23 cellular contexts compared by ENCODE assay signal in genomic region chr10:43066481-43066880, GRCh38. TPM values are rescaled to one million over a fixed set of nuclear protein-coding genes. Genes with fewer than 3 reads are reported as not detected.
DNase-seq lines count a peak whose midpoint lies in the region; ATAC-seq and TF ChIP-seq lines count a peak whose summit lies in the region.
"Had no signal": no experiment of that assay in that cellular context is flagged by ENCODE, and none has a peak within 500 bp of the region (broad histone marks: within the 10 kb centered on the region; RNA-seq: fewer than 3 reads in every experiment).

No MANE protein-coding gene starts in this region.

- no peak overlapping the region for H3K4ac ChIP-seq in neuronal stem cell (ENCODE audit: low read length)

- peaks cover 14% of the 10 kb centered on the region for H3K27me3 Mint-ChIP-seq in chondrocyte (ENCODE audit: low read depth)
- H3K27me3 Mint-ChIP-seq: CD4-positive, alpha-beta T cell had no signal

- peak overlapping the region; percentile 24 for H4K8ac ChIP-seq in neuronal stem cell (ENCODE audit: low read depth, low read length)

- DNase-seq in Right ventricle myocardium superior: peak; percentile 29
- DNase-seq in left ventricle myocardium inferior: no peak
- peak; percentile 29 for DNase-seq in chondrocyte (ENCODE audit: low spot score)
- DNase-seq in neuronal stem cell (ENCODE audit: low spot score): no peak
- DNase-seq in NCI-H446 treated with DMSO at 0.1 percent for 48 hours (lab: John Stamatoyannopoulos, UW): no peak
- DNase-seq: ACHN; AML-193; CD4-positive, alpha-beta T cell; CD8-positive, alpha-beta memory T cell; DMS 273 treated with DMSO at 0.1 percent for 48 hours; DMS79; EL; GDM1; H9 had no signal

- H3K23ac ChIP-seq in neuronal stem cell (ENCODE audit: low read depth, low read length, poor library complexity): peak overlapping the region; percentile 70

- no CpG with 5 or more reads among the region's 3 CpGs for WGBS in neuronal stem cell (ENCODE audit: extremely low coverage in 2 of 2, insufficient read length in 2 of 2, insufficient replicate concordance in 1 of 2), 2 donors

- no peak overlapping the region for H3K27ac Mint-ChIP-seq in chondrocyte (ENCODE audit: unreplicated experiment)
- H3K27ac Mint-ChIP-seq: CD14-positive monocyte; CD4-positive, alpha-beta T cell; GM23338; H9 had no signal

- no peak overlapping the region for H4K91ac ChIP-seq in neuronal stem cell (ENCODE audit: low read depth, low read length, poor library complexity)

- H3K9ac ChIP-seq in neuronal stem cell (ENCODE audit: low read depth, low read length, poor library complexity): peak overlapping the region; percentile 54
- H3K9ac ChIP-seq: BLaER1 treated with 17β-estradiol and CSF1 and Interleukin-3, amounts not matched to agents 10 nM and 100 nM had no signal

- H3K9me3 Mint-ChIP-seq in chondrocyte (ENCODE audit: low read depth): no peaks in the 10 kb centered on the region
- H3K9me3 Mint-ChIP-seq: CD14-positive monocyte; CD4-positive, alpha-beta T cell; CD8-positive, alpha-beta memory T cell; GM23338; H9 had no signal

- peak overlapping the region; percentile 78 for H2AK5ac ChIP-seq in neuronal stem cell (ENCODE audit: low read depth, low read length)

- no peaks in the 10 kb centered on the region for H3K36me3 Mint-ChIP-seq in chondrocyte (ENCODE audit: low read depth)
- H3K36me3 Mint-ChIP-seq: CD14-positive monocyte; CD8-positive, alpha-beta memory T cell had no signal

- peaks cover 10% of the 10 kb centered on the region for H3K4me1 ChIP-seq in left ventricle myocardium inferior
- H3K4me1 ChIP-seq in neuronal stem cell (ENCODE audit: control insufficient read depth in 2 of 2, insufficient read depth in 1 of 2, low read depth in 1 of 2, low read length in 2 of 2): peaks cover 0 to 9% of the 10 kb centered on the region in 2 donors
- H3K4me1 ChIP-seq: A549 had no signal

- intact Hi-C loops in Right ventricle myocardium superior (cut with DNase I): no loop called here
- intact Hi-C loops in left ventricle myocardium inferior (cut with micrococcal nuclease): no loop called here

- H3K4me3 Mint-ChIP-seq in chondrocyte (ENCODE audit: unreplicated experiment): no peak overlapping the region
- H3K4me3 Mint-ChIP-seq: CD14-positive monocyte; CD4-positive, alpha-beta T cell; CD8-positive, alpha-beta memory T cell; GM23338; H9 had no signal

- no peak overlapping the region for H3K4me2 ChIP-seq in neuronal stem cell (ENCODE audit: insufficient read depth, low read length, poor library complexity, severe bottlenecking)
- H3K4me2 ChIP-seq: A549; BLaER1 treated with 17β-estradiol and CSF1 and Interleukin-3, amounts not matched to agents 10 nM and 100 nM; GM23338 had no signal

- H2BK5ac ChIP-seq in neuronal stem cell (ENCODE audit: low read length): peak overlapping the region; percentile 11

- peak overlapping the region; percentile 60 for H2BK15ac ChIP-seq in neuronal stem cell (ENCODE audit: low read length)

- H3K4me1 Mint-ChIP-seq in chondrocyte (ENCODE audit: low read depth): no peaks in the 10 kb centered on the region
- H3K4me1 Mint-ChIP-seq: CD14-positive monocyte; CD8-positive, alpha-beta memory T cell had no signal

- TF ChIP-seq CTCF in left ventricle myocardium inferior (IDR thresholded peaks at IDR 0.05; ENCODE audit: borderline replicate concordance) (no peak), chondrocyte (IDR thresholded peaks at IDR 0.05) (no peak)

- ATAC-seq in Right ventricle myocardium superior (ENCODE audit: poor library complexity): no peak
- ATAC-seq in GM19463 (IDR thresholded peaks at IDR 0.05; ENCODE audit: unreplicated experiment): no peak
- ATAC-seq: A549, GM12878, GM23338, HCT116 had no signal

- H3K18ac ChIP-seq in neuronal stem cell (ENCODE audit: low read length): peak overlapping the region; percentile 74

- no peaks in the 10 kb centered on the region for H3K79me1 ChIP-seq in neuronal stem cell (ENCODE audit: low read depth, low read length)

- H3K36me3 ChIP-seq in left ventricle myocardium inferior (no peaks in the 10 kb centered on the region), neuronal stem cell (replicated peaks in 1 of 2; ENCODE audit: control insufficient read depth in 2 of 2, insufficient read depth in 2 of 2, low read length in 2 of 2) (no peaks in the 10 kb centered on the region)
- H3K36me3 ChIP-seq: BE2C; BLaER1 treated with 17β-estradiol and CSF1 and Interleukin-3, amounts not matched to agents 10 nM and 100 nM had no signal

- no peaks in the 10 kb centered on the region for H3K9me3 ChIP-seq in left ventricle myocardium inferior (replicated peaks)
- H3K9me3 ChIP-seq in neuronal stem cell (replicated peaks in 1 of 2; ENCODE audit: control insufficient read depth in 2 of 2, insufficient read depth in 1 of 2, low read depth in 1 of 2, low read length in 2 of 2): no peaks in the 10 kb centered on the region
- H3K9me3 ChIP-seq: A549; BE2C; BLaER1 treated with 17β-estradiol and CSF1 and Interleukin-3, amounts not matched to agents 10 nM and 100 nM had no signal

- no peak overlapping the region for H2BK12ac ChIP-seq in neuronal stem cell (ENCODE audit: low read length)

- no peak overlapping the region for H2BK120ac ChIP-seq in neuronal stem cell (ENCODE audit: low read depth, low read length)

- no peak overlapping the region for H2AFZ ChIP-seq in neuronal stem cell (ENCODE audit: low read length)
- H2AFZ ChIP-seq: GM23338 had no signal

- no peak overlapping the region for H3K14ac ChIP-seq in neuronal stem cell (ENCODE audit: low read length)

- H3K4me3 ChIP-seq in left ventricle myocardium inferior (no peak overlapping the region), neuronal stem cell (ENCODE audit: low read length in 2 of 2) (no peak overlapping the region)
- H3K4me3 ChIP-seq: A549; BLaER1 treated with 17β-estradiol and CSF1 and Interleukin-3, amounts not matched to agents 10 nM and 100 nM; GM12878; GM23338 had no signal

- H3K27me3 ChIP-seq in left ventricle myocardium inferior (ENCODE audit: low read depth) (peaks cover 5% of the 10 kb centered on the region), neuronal stem cell (ENCODE audit: control insufficient read depth in 3 of 3, insufficient read depth in 3 of 3, low read depth in 1 of 3, low read length in 3 of 3) (peaks cover 0 to 17% (median 0%) of the 10 kb centered on the region in 3 experiments)
- H3K27me3 ChIP-seq: BE2C; BLaER1 treated with 17β-estradiol and CSF1 and Interleukin-3, amounts not matched to agents 10 nM and 100 nM had no signal

- no peak overlapping the region for H3K27ac ChIP-seq in left ventricle myocardium inferior (replicated peaks)
- no peak overlapping the region for H3K27ac ChIP-seq in neuronal stem cell (replicated peaks; ENCODE audit: low read length)
- H3K27ac ChIP-seq: 22Rv1; A549; BLaER1 treated with 17β-estradiol and CSF1 and Interleukin-3, amounts not matched to agents 10 nM and 100 nM had no signal

RNA-seq across cellular contexts. Expression of gene RET, which starts 10.4 kb away (rescaled TPM):
- total RNA-seq in Right ventricle myocardium superior (6.6 TPM), left ventricle myocardium inferior (0.60 TPM), chondrocyte (0.12 to 0.18 TPM in 2 of 3 replicates, not detected in the other)
- polyA plus RNA-seq in neuronal stem cell (2013, experiment 1 of 2): 2.3 TPM
- polyA plus RNA-seq in neuronal stem cell (2013, experiment 2 of 2): 2.2 TPM
- total RNA-seq: CD4-positive, alpha-beta T cell; GM12878 had no signal
- polyA plus RNA-seq: GM12878 had no signal

Comparison
In these comparisons a context has a peak if more than half of its experiments do, and no peak if none do; other contexts are left out.
1. DNase-seq: peak in Right ventricle myocardium superior (single experiment) and chondrocyte (single experiment); none in left ventricle myocardium inferior (single experiment), neuronal stem cell (single experiment) and NCI-H446 treated with DMSO at 0.1 percent for 48 hours (single experiment).